In the genomic region with DNA sequence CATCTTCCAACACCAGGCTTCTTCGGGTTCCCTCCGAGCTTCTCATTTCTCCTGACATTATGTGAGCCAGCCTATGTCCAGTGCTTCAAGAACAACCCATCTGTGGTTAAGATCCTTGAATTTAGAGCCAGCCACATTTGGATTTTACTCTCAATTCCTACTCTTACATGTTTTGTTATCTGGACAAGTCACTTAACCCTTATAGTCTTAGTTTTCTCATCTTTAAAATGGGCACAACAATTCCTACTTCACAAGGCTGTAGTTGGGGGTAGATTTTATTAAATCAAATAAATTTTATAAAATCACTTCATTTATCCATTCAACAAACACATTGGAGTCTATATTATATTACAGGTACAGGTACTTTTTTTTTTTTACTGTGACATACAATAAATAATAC, we compare ENCODE assay signal across 14 cellular contexts.
A peak's percentile ranks its signal among the peaks of the same experiment; 100 is the strongest.
DNase-seq lines count a peak whose midpoint lies in the region; ATAC-seq, FAIRE-seq and TF ChIP-seq lines count a peak whose summit lies in the region.
"Had no signal": no experiment of that assay in that cellular context is flagged by ENCODE, and none has a peak within 500 bp of the region (broad histone marks: within the 10 kb centered on the region; RNA-seq: fewer than 3 reads in every experiment).

No MANE protein-coding gene starts in this region.

- peak overlapping the region in 1 of 2 experiments; percentile 40 for H3K4ac ChIP-seq in mesenchymal stem cell (ENCODE audit: low read depth in 1 of 2, low read length in 2 of 2)

- 90% methylated on average over 2 of the region's 2 CpGs for WGBS in A549 (ENCODE audit: missing lambda C conversion rate)
- 95% methylated on average over 2 of the region's 2 CpGs for WGBS in mesenchymal stem cell

- peak overlapping the region; percentile 65 to 71 for H3K27ac ChIP-seq in A549
- H3K27ac ChIP-seq in Panc1 (ENCODE audit: low read length): peak overlapping the region; percentile 94
- H3K27ac ChIP-seq in mesenchymal stem cell (ENCODE audit: low read length, poor library complexity, severe bottlenecking): no peak overlapping the region

- H3K9me3 Mint-ChIP-seq in Caco-2 (ENCODE audit: unreplicated experiment): no peaks in the 10 kb centered on the region
- H3K9me3 Mint-ChIP-seq: CD8-positive, alpha-beta memory T cell; GM23338; H9 had no signal

- no peak for TF ChIP-seq EP300 in A549 (IDR thresholded peaks at IDR 0.05)

- in situ Hi-C loops in Panc1 (cut with HindIII; ENCODE audit: low pct_unique_long_range_greater_than_20kb, low sequenced_read_pairs): no loop called here

- intact Hi-C loops in Caco-2 (cut with micrococcal nuclease; ENCODE audit: unreplicated experiment): no loop called here
- intact Hi-C loops in Panc1 (cut with micrococcal nuclease; ENCODE audit: unreplicated experiment): loop anchor here (10.0 kb wide), 1 partner anchor 187 kb away; no protein-coding TSS in a partner anchor

- peak overlapping the region; percentile 37 to 84 for H3K18ac ChIP-seq in mesenchymal stem cell (ENCODE audit: low read depth in 1 of 2, low read length in 2 of 2)

- no peak for DNase-seq in A549 (ENCODE audit: low read depth in 1 of 2, low spot score in 1 of 2)
- no peak for DNase-seq in Caco-2
- no peak for DNase-seq in Panc1 (ENCODE audit: low read depth, low spot score)
- no peak for DNase-seq in mesenchymal stem cell
- DNase-seq in kidney glomerular epithelial cell (lab: John Stamatoyannopoulos, UW): no peak
- DNase-seq in SW 1271 (lab: John Stamatoyannopoulos, UW): no peak
- DNase-seq: CD8-positive, alpha-beta memory T cell; DMS 273 treated with DMSO at 0.1 percent for 48 hours; H9 had no signal

- no peak for TF ChIP-seq RAD21 in A549 (conservative IDR thresholded peaks at IDR 0.05 in 1 of 2, IDR thresholded peaks at IDR 0.05 in 1 of 2)

- H3K4me2 ChIP-seq in A549 (peak overlapping the region; percentile 41), mesenchymal stem cell (ENCODE audit: low read length, poor library complexity, severe bottlenecking) (no peak overlapping the region)
- H3K4me2 ChIP-seq: GM23338 had no signal

- H3K9ac ChIP-seq in mesenchymal stem cell (ENCODE audit: low read length): no peak overlapping the region

- H2BK120ac ChIP-seq in mesenchymal stem cell (ENCODE audit: low read depth, low read length): peak overlapping the region; percentile 86

- no TSS peak for BruUV-seq in Caco-2 (replicated peaks; lab: Mats Ljungman, UMichigan)
- BruUV-seq in Panc1 (replicated peaks; lab: Mats Ljungman, UMichigan): no TSS peak

- H4K8ac ChIP-seq in mesenchymal stem cell (ENCODE audit: low read length): no peak overlapping the region

- H2BK5ac ChIP-seq in mesenchymal stem cell (ENCODE audit: low read depth, low read length, poor library complexity, severe bottlenecking): no peak overlapping the region

- no peak for ATAC-seq in A549
- no peak for ATAC-seq in Panc1
- ATAC-seq in GM18873 (IDR thresholded peaks at IDR 0.05; ENCODE audit: low FRiP score, unreplicated experiment): no peak
- ATAC-seq: GM23338 had no signal

- H3K4me3 ChIP-seq in A549 (no peak overlapping the region), Caco-2 (ENCODE audit: low read depth, low read length) (no peak overlapping the region), Panc1 (ENCODE audit: low read depth in 2 of 2, low read length in 2 of 2) (no peak overlapping the region), mesenchymal stem cell (ENCODE audit: insufficient read depth in 1 of 2, low read depth in 1 of 2, low read length in 2 of 2) (no peak overlapping the region)
- H3K4me3 ChIP-seq: GM23338 had no signal

- no peak overlapping the region for H4K91ac ChIP-seq in mesenchymal stem cell (ENCODE audit: low read length)

- H3K4me3 Mint-ChIP-seq in Caco-2 (ENCODE audit: unreplicated experiment): no peak overlapping the region
- H3K4me3 Mint-ChIP-seq: CD14-positive monocyte; CD8-positive, alpha-beta memory T cell; GM23338; H9 had no signal

- no peaks in the 10 kb centered on the region; the same call in 1 of the 2 replicates for H3K36me3 ChIP-seq in Caco-2 (ENCODE audit: control insufficient read depth, insufficient read depth, low read length)
- H3K36me3 ChIP-seq in Panc1 (ENCODE audit: control insufficient read depth, insufficient read depth, low read length): no peaks in the 10 kb centered on the region
- no peaks in the 10 kb centered on the region for H3K36me3 ChIP-seq in mesenchymal stem cell (ENCODE audit: control insufficient read depth in 1 of 2, insufficient read depth in 2 of 2, low read depth in 1 of 2, low read length in 2 of 2)

- peaks cover 3% of the 10 kb centered on the region for H3K79me1 ChIP-seq in mesenchymal stem cell (replicated peaks; ENCODE audit: low read length, poor library complexity, severe bottlenecking)

- H3K4me1 Mint-ChIP-seq in Caco-2 (ENCODE audit: low read depth, unreplicated experiment): peaks cover 17% of the 10 kb centered on the region

- H3K4me1 ChIP-seq in A549: peaks cover 45% of the 10 kb centered on the region
- peaks cover 34% of the 10 kb centered on the region for H3K4me1 ChIP-seq in Caco-2
- peaks cover 25% of the 10 kb centered on the region for H3K4me1 ChIP-seq in Panc1 (ENCODE audit: control insufficient read depth, insufficient read depth, low read length)
- peaks cover 3% of the 10 kb centered on the region for H3K4me1 ChIP-seq in mesenchymal stem cell (ENCODE audit: control insufficient read depth, insufficient read depth, low read depth, low read length)

- H3K27me3 ChIP-seq in Caco-2 (replicated peaks; ENCODE audit: control insufficient read depth, insufficient read depth, low read length) (no peaks in the 10 kb centered on the region), Panc1 (ENCODE audit: control insufficient read depth, insufficient read depth, low read length) (no peaks in the 10 kb centered on the region), mesenchymal stem cell (ENCODE audit: control insufficient read depth in 1 of 2, insufficient read depth in 1 of 2, low read length in 2 of 2) (no peaks in the 10 kb centered on the region)

- H2BK15ac ChIP-seq in mesenchymal stem cell (ENCODE audit: low read depth, poor library complexity, severe bottlenecking): peak overlapping the region; percentile 48

- peak overlapping the region; percentile 7 for H3K27ac Mint-ChIP-seq in Caco-2 (ENCODE audit: unreplicated experiment)
- H3K27ac Mint-ChIP-seq: CD8-positive, alpha-beta memory T cell; GM23338; H9 had no signal

- CTCF ChIA-PET in A549 (lab: Yijun Ruan, JAX): no interaction called here
- CTCF ChIA-PET in Caco-2 (lab: Charles Lee): no interaction called here
- CTCF ChIA-PET in Panc1 (lab: Charles Lee): no interaction called here

- H3K23ac ChIP-seq in mesenchymal stem cell (ENCODE audit: low read length in 2 of 2): no peak overlapping the region

- TF ChIP-seq CTCF in A549 (IDR thresholded peaks at IDR 0.05) (no peak), Caco-2 (IDR thresholded peaks at IDR 0.05; ENCODE audit: insufficient read depth in 1 of 2, low read depth in 1 of 2, low read length in 1 of 2, severe bottlenecking in 1 of 2, unreplicated experiment in 1 of 2) (no peak), Panc1 (IDR thresholded peaks at IDR 0.05) (no peak)

- no peak overlapping the region for H2AFZ ChIP-seq in mesenchymal stem cell (ENCODE audit: low read depth, low read length)
- H2AFZ ChIP-seq: GM23338 had no signal

- peak overlapping the region; percentile 17 to 87 for H2BK12ac ChIP-seq in mesenchymal stem cell (ENCODE audit: low read length in 2 of 2)

- POLR2A ChIA-PET in A549 (lab: Yijun Ruan, JAX) (no interaction called here), Caco-2 (lab: Charles Lee) (no interaction called here), Panc1 (lab: Charles Lee) (no interaction called here)

- peak overlapping the region; percentile 57 for H2AK5ac ChIP-seq in mesenchymal stem cell (ENCODE audit: low read length, severe bottlenecking)

- no peaks in the 10 kb centered on the region for H3K36me3 Mint-ChIP-seq in Caco-2 (ENCODE audit: insufficient read depth, unreplicated experiment)

- no peak for TF ChIP-seq POLR2A in A549 (IDR thresholded peaks at IDR 0.05; ENCODE audit: low read length)

- no peaks in the 10 kb centered on the region for H3K27me3 Mint-ChIP-seq in Caco-2 (ENCODE audit: insufficient read depth, unreplicated experiment)
- H3K27me3 Mint-ChIP-seq: CD8-positive, alpha-beta memory T cell had no signal

- FAIRE-seq in A549 (lab: Jason Lieb, UNC): no peak
- FAIRE-seq: A204.1, GM18507 had no signal

- no peak overlapping the region for H3K14ac ChIP-seq in mesenchymal stem cell (ENCODE audit: low read length in 2 of 2)

- H3K9me3 ChIP-seq in A549 (no peaks in the 10 kb centered on the region), Caco-2 (no peaks in the 10 kb centered on the region), Panc1 (ENCODE audit: control insufficient read depth, insufficient read depth, low read depth, low read length) (peaks cover 3% of the 10 kb centered on the region; the same call in 1 of the 2 replicates), mesenchymal stem cell (ENCODE audit: control insufficient read depth, low read length) (no peaks in the 10 kb centered on the region)

TF ChIP-seq in A549, 52 proteins besides CTCF, POLR2A, EP300 and RAD21:
- TF ChIP-seq ZNF302 (CRISPR knock-in tag; IDR thresholded peaks at IDR 0.05) (no peak), HDAC2 (IDR thresholded peaks at IDR 0.05) (peak; percentile 20; the same call in 1 of the 2 replicates), HOXB5 (CRISPR knock-in tag; IDR thresholded peaks at IDR 0.05) (no peak), NR3C1 (IDR thresholded peaks at IDR 0.05) (no peak), KDM1A (IDR thresholded peaks at IDR 0.05; ENCODE audit: low read depth) (peak; percentile 70), CHD4 (IDR thresholded peaks at IDR 0.05; ENCODE audit: borderline replicate concordance) (no peak), NFE2L2 (conservative IDR thresholded peaks at IDR 0.05; ENCODE audit: low read length) (no peak)
